ENCODE assay signal across 8 cellular contexts in the genomic region with DNA sequence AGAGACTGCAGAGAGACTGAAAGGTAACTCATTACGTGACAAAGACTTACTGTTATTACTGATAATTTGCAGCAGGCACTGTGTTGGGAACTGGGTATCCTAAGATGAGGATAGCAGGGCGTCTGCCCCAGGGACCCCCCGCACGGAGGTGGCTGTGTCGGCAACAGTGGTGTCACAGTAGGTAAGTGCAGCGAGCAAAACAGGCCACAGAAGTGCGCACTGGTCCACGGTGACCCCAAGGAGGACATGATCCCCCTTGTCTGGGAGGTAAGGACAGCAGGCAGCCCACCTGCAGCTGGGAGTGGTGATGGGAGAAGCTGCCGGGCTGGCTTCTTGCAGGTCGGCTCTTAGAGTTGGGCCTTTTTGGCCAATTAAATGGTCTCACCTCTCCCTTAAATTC.
A peak's percentile ranks its signal among the peaks of the same experiment; 100 is the strongest.
DNase-seq lines count a peak whose midpoint lies in the region; FAIRE-seq and TF ChIP-seq lines count a peak whose summit lies in the region.

No MANE protein-coding gene starts in this region.

- H3K9ac ChIP-seq in BLaER1 treated with 17β-estradiol and CSF1 and Interleukin-3, amounts not matched to agents 10 nM and 100 nM: no peak overlapping the region; a peak in 1 of 22 replicates
- H3K9ac ChIP-seq in kidney (ENCODE audit: low read length in 2 of 2): no peak overlapping the region

- H2AFZ ChIP-seq in neuron (ENCODE audit: low read depth, low read length): no peak overlapping the region

- TF ChIP-seq CTCF in chondrocyte (IDR thresholded peaks at IDR 0.05) (no peak), kidney (IDR thresholded peaks at IDR 0.05; ENCODE audit: borderline replicate concordance, extremely low read depth, insufficient read depth) (no peak)

- H3K4me1 Mint-ChIP-seq in IgD-negative memory B cell (peaks cover 17 to 27% (median 26%) of the 10 kb centered on the region in 3 donors), chondrocyte (ENCODE audit: low read depth) (peaks cover 25% of the 10 kb centered on the region)

- peaks cover 11% of the 10 kb centered on the region for H3K27me3 Mint-ChIP-seq in IgD-negative memory B cell
- peaks cover 4% of the 10 kb centered on the region for H3K27me3 Mint-ChIP-seq in chondrocyte (ENCODE audit: low read depth)

- no peaks in the 10 kb centered on the region for H3K9me3 ChIP-seq in BLaER1 treated with 17β-estradiol and CSF1 and Interleukin-3, amounts not matched to agents 10 nM and 100 nM (replicated peaks in 1 of 11)
- H3K9me3 ChIP-seq in neuron (ENCODE audit: low read length): no peaks in the 10 kb centered on the region
- no peaks in the 10 kb centered on the region for H3K9me3 ChIP-seq in kidney (ENCODE audit: control insufficient read depth in 1 of 2, low read length in 2 of 2)

- FAIRE-seq in kidney (lab: Jason Lieb, UNC): no peak

- peak overlapping the region in 1 of 10 experiments; percentile 23; a peak in 1 of 20 replicates for H3K4me3 ChIP-seq in BLaER1 treated with 17β-estradiol and CSF1 and Interleukin-3, amounts not matched to agents 10 nM and 100 nM
- H3K4me3 ChIP-seq in neuron (ENCODE audit: low read length) (peak overlapping the region; percentile 41), kidney (ENCODE audit: low read length in 2 of 2) (peak overlapping the region in 1 of 2 donors; percentile 23)

- H3K27ac ChIP-seq in BLaER1 treated with 17β-estradiol and CSF1 and Interleukin-3, amounts not matched to agents 10 nM and 100 nM: peak overlapping the region in 2 of 11 experiments; percentile 11 to 77; a peak in 4 of 22 replicates
- no peak overlapping the region for H3K27ac ChIP-seq in kidney (ENCODE audit: low read depth in 2 of 2, low read length in 2 of 2)

- intact Hi-C loops in kidney (cut with DNase I): no loop called here

- H3K27ac Mint-ChIP-seq in IgD-negative memory B cell (peak overlapping the region; percentile 13 to 92 (median 45)), chondrocyte (ENCODE audit: unreplicated experiment) (peak overlapping the region; percentile 13)

- H3K4me2 ChIP-seq in BLaER1 treated with 17β-estradiol and CSF1 and Interleukin-3, amounts not matched to agents 10 nM and 100 nM: peak overlapping the region; percentile 52 to 91 (median 70)

- no peaks in the 10 kb centered on the region for H3K36me3 Mint-ChIP-seq in IgD-negative memory B cell
- no peaks in the 10 kb centered on the region for H3K36me3 Mint-ChIP-seq in chondrocyte (ENCODE audit: low read depth)

- no peaks in the 10 kb centered on the region for H3K36me3 ChIP-seq in BLaER1 treated with 17β-estradiol and CSF1 and Interleukin-3, amounts not matched to agents 10 nM and 100 nM
- H3K36me3 ChIP-seq in neuron (ENCODE audit: insufficient read depth, low read length) (no peaks in the 10 kb centered on the region), kidney (ENCODE audit: control insufficient read depth in 1 of 2, insufficient read depth in 2 of 2, low read length in 2 of 2) (no peaks in the 10 kb centered on the region)

- H3K9me3 Mint-ChIP-seq in IgD-negative memory B cell: no peaks in the 10 kb centered on the region
- no peaks in the 10 kb centered on the region for H3K9me3 Mint-ChIP-seq in chondrocyte (ENCODE audit: low read depth)

- H3K4me1 ChIP-seq in BLaER1 treated with 17β-estradiol and CSF1 and Interleukin-3, amounts not matched to agents 10 nM and 100 nM: peaks cover 17 to 51% (median 37%) of the 10 kb centered on the region in 10 experiments
- H3K4me1 ChIP-seq in neuron (ENCODE audit: insufficient read depth, low read length): peaks cover 6% of the 10 kb centered on the region
- H3K4me1 ChIP-seq in kidney (ENCODE audit: control insufficient read depth in 1 of 2, insufficient read depth in 1 of 2, low read depth in 1 of 2, low read length in 2 of 2): peaks cover 6 to 8% of the 10 kb centered on the region in 2 donors

- no peaks in the 10 kb centered on the region for H3K27me3 ChIP-seq in BLaER1 treated with 17β-estradiol and CSF1 and Interleukin-3, amounts not matched to agents 10 nM and 100 nM
- peaks cover 7% of the 10 kb centered on the region for H3K27me3 ChIP-seq in neuron (ENCODE audit: insufficient read depth, low read length)

- DNase-seq in chondrocyte (ENCODE audit: low spot score) (no peak), NCI-H226 (no peak), kidney (no peak), iPS-NIHi11 (ENCODE audit: low spot score) (no peak), NCI-H748 (lab: John Stamatoyannopoulos, UW; ENCODE audit: unreplicated experiment) (no peak)

- H3K4me3 Mint-ChIP-seq in IgD-negative memory B cell: peak overlapping the region; percentile 73 to 95 (median 86)
- H3K4me3 Mint-ChIP-seq in chondrocyte (ENCODE audit: unreplicated experiment): peak overlapping the region; percentile 73

- no peaks in the 10 kb centered on the region for H4K20me1 ChIP-seq in BLaER1 treated with 17β-estradiol and CSF1 and Interleukin-3, amounts not matched to agents 10 nM and 100 nM
